In genomic region chr17:31506517-31506916, GRCh38 we compare ENCODE assay signal across 13 cellular contexts.
"Had no signal": no experiment of that assay in that cellular context is flagged by ENCODE, and none has a peak within 500 bp of the region (broad histone marks: within the 10 kb centered on the region; RNA-seq: fewer than 3 reads in every experiment).

No MANE protein-coding gene starts in this region.

- DNase-seq: activated CD4-positive, alpha-beta T cell treated with anti-CD3 and anti-CD28 coated beads for 48 hours; activated CD8-positive, alpha-beta memory T cell treated with anti-CD3 and anti-CD28 coated beads, Interleukin-2, amount 50 U/mL, for 4 hours; activated T-cell treated with anti-CD3 and anti-CD28 coated beads, Interleukin-2, amount 50 U/mL, for 72 hours; body of pancreas; cerebellar nuclear complex; kidney; retina; stimulated activated CD4-positive, alpha-beta T cell treated with anti-CD3 and anti-CD28 coated beads, Interleukin-15, amount 100 ng/mL, for 24 hours; stimulated activated CD4-positive, alpha-beta T cell treated with anti-CD3 and anti-CD28 coated beads, Interleukin-4, amount 100 ng/mL, for 24 hours had no signal

- H3K27me3 ChIP-seq: body of pancreas, neutrophil, vagina had no signal

- ATAC-seq: activated T-cell treated with anti-CD3 and anti-CD28 coated beads, Interleukin-2, amount 50 U/mL, for 72 hours; body of pancreas had no signal

- H3K9me3 ChIP-seq: body of pancreas, neutrophil, vagina had no signal

- H3K9me3 Mint-ChIP-seq: activated T-cell treated with anti-CD3 and anti-CD28 coated beads, Interleukin-2, amount 50 U/mL, for 72 hours; dendritic cell treated with granulocyte-macrophage colony-stimulating factor and Interleukin-4, amounts not matched to agents 40 ng/mL and 50 ng/mL, for 4 days had no signal

- H3K27ac ChIP-seq: body of pancreas, neutrophil, vagina, VCaP had no signal

- H3K4me3 ChIP-seq: body of pancreas, vagina had no signal

- H3K36me3 ChIP-seq: vagina had no signal

- H3K27ac Mint-ChIP-seq: dendritic cell treated with granulocyte-macrophage colony-stimulating factor and Interleukin-4, amounts not matched to agents 40 ng/mL and 50 ng/mL, for 4 days had no signal

- H3K4me3 Mint-ChIP-seq: dendritic cell treated with granulocyte-macrophage colony-stimulating factor and Interleukin-4, amounts not matched to agents 40 ng/mL and 50 ng/mL, for 4 days had no signal
